Comparison of ENCODE assay signal across 17 cellular contexts in genomic region chr1:178537445-178538090, GRCh38. TPM values are rescaled to one million over a fixed set of nuclear protein-coding genes. Genes with fewer than 3 reads are reported as not detected.
A peak's percentile ranks its signal among the peaks of the same experiment; 100 is the strongest.
DNase-seq lines count a peak whose midpoint lies in the region; ATAC-seq and TF ChIP-seq lines count a peak whose summit lies in the region.
"Had no signal": no experiment of that assay in that cellular context is flagged by ENCODE, and none has a peak within 500 bp of the region (broad histone marks: within the 10 kb centered on the region; RNA-seq: fewer than 3 reads in every experiment).

No MANE protein-coding gene starts in this region.

- H3K4me3 ChIP-seq in body of pancreas, result no peak overlapping the region
- peak overlapping the region in 2 of 3 donors; percentile 8 to 9 for H3K4me3 ChIP-seq in right lobe of liver
- H3K4me3 ChIP-seq in skin epidermis, result no peak overlapping the region
- H3K4me3 ChIP-seq: K562 had no signal

- intact Hi-C loops in body of pancreas (cut with DNase I), result loop anchor here (5.0 kb wide), 1 partner anchor 470 kb away; no protein-coding TSS in a partner anchor
- intact Hi-C loops in right lobe of liver (cut with DNase I), result no loop called here

- TF ChIP-seq POLR2A in body of pancreas (IDR thresholded peaks at IDR 0.05) (no peak), right lobe of liver (IDR thresholded peaks at IDR 0.05) (no peak)

- H3K27me3 ChIP-seq in body of pancreas (no peaks in the 10 kb centered on the region), right lobe of liver (no peaks in the 10 kb centered on the region)

- H3K9me3 Mint-ChIP-seq in HFFc6, result no peaks in the 10 kb centered on the region
- H3K9me3 Mint-ChIP-seq: stimulated activated naive B cell treated with anti-CD40 and anti-IgM and Interleukin-4, amounts not matched to agents 10 μg/mL and 1 μg/mL and 100 μg/mL, for 72 hours had no signal

- H3K27ac ChIP-seq in body of pancreas (peak overlapping the region; percentile 27 to 67 (median 53)), right lobe of liver (peak overlapping the region; percentile 56 to 87 (median 85)), skin epidermis (peak overlapping the region in 17 of 21 experiments; percentile 4 to 71 (median 56))

- peaks cover 27% of the 10 kb centered on the region for H3K4me1 ChIP-seq in body of pancreas
- peaks cover 0 to 21% (median 7%) of the 10 kb centered on the region in 4 donors for H3K4me1 ChIP-seq in right lobe of liver

- no peaks in the 10 kb centered on the region for H3K36me3 ChIP-seq in body of pancreas (replicated peaks in 1 of 2; ENCODE audit: insufficient read depth in 1 of 2, low read depth in 2 of 2)
- no peaks in the 10 kb centered on the region for H3K36me3 ChIP-seq in right lobe of liver

- peak overlapping the region; percentile 96 for H3K27ac Mint-ChIP-seq in HFFc6
- H3K27ac Mint-ChIP-seq: stimulated activated naive B cell treated with anti-CD40 and anti-IgM and Interleukin-4, amounts not matched to agents 10 μg/mL and 1 μg/mL and 100 μg/mL, for 72 hours had no signal

- 72 to 75% methylated on average over 16 of the region's 16 CpGs for WGBS in body of pancreas, 2 donors
- 62% methylated on average over 11 of the region's 16 CpGs for WGBS in right lobe of liver (ENCODE audit: insufficient coverage, low coverage, low lambda C conversion rate, missing lambda C conversion rate)

- TF ChIP-seq CTCF in HFFc6 (IDR thresholded peaks at IDR 0.05) (no peak), body of pancreas (IDR thresholded peaks at IDR 0.05) (no peak), right lobe of liver (IDR thresholded peaks at IDR 0.05) (no peak)

- H3K4me1 Mint-ChIP-seq in HFFc6 (ENCODE audit: low read depth), result peaks cover 70% of the 10 kb centered on the region

- H3K9me3 ChIP-seq in body of pancreas (no peaks in the 10 kb centered on the region), right lobe of liver (no peaks in the 10 kb centered on the region)

- ATAC-seq in body of pancreas, result peak; percentile 13
- ATAC-seq in right lobe of liver, result peak; percentile 36 to 60 (median 47)
- ATAC-seq in GM21423 (IDR thresholded peaks at IDR 0.05; ENCODE audit: unreplicated experiment), result no peak
- ATAC-seq: K562; stimulated activated naive B cell treated with anti-CD40 and anti-IgM and Interleukin-4, amounts not matched to agents 10 μg/mL and 1 μg/mL and 100 μg/mL, for 72 hours had no signal

- H3K4me3 Mint-ChIP-seq in HFFc6, result peak overlapping the region; percentile 38
- H3K4me3 Mint-ChIP-seq: stimulated activated naive B cell treated with anti-CD40 and anti-IgM and Interleukin-4, amounts not matched to agents 10 μg/mL and 1 μg/mL and 100 μg/mL, for 72 hours had no signal

- H3K27me3 Mint-ChIP-seq in HFFc6 (ENCODE audit: insufficient read depth), result no peaks in the 10 kb centered on the region
- H3K27me3 Mint-ChIP-seq: stimulated activated naive B cell treated with anti-CD40 and anti-IgM and Interleukin-4, amounts not matched to agents 10 μg/mL and 1 μg/mL and 100 μg/mL, for 72 hours had no signal

- DNase-seq in HFFc6 (no peak), body of pancreas (peak; percentile 35 to 55 (median 42)), right lobe of liver (peak; percentile 66 to 85 (median 80)), OCI-M1 (lab: John Stamatoyannopoulos, UW) (no peak), iPS-NIHi7 (ENCODE audit: extremely low spot score) (no peak), GDM1 (lab: John Stamatoyannopoulos, UW) (no peak)
- DNase-seq: activated CD4-positive, alpha-beta T cell treated with anti-CD3 and anti-CD28 coated beads for 1 hour; activated T-cell treated with anti-CD3 and anti-CD28 coated beads, Interleukin-2, amount 50 U/mL, for 1 hour; GF-D8; NCI-H1417 treated with DMSO at 0.1 percent for 48 hours; stimulated activated CD4-positive, alpha-beta T cell treated with anti-CD3 and anti-CD28 coated beads, Interleukin-4, amount 100 ng/mL, for 4 hours; stimulated activated naive B cell treated with anti-CD40 and anti-IgM and Interleukin-4, amounts not matched to agents 10 μg/mL and 1 μg/mL and 100 μg/mL, for 72 hours; T-helper 2 cell had no signal

- H3K36me3 Mint-ChIP-seq in HFFc6 (ENCODE audit: low read depth), result no peaks in the 10 kb centered on the region
- H3K36me3 Mint-ChIP-seq: stimulated activated naive B cell treated with anti-CD40 and anti-IgM and Interleukin-4, amounts not matched to agents 10 μg/mL and 1 μg/mL and 100 μg/mL, for 72 hours had no signal

RNA-seq across cellular contexts. Expression of gene TEX35, which starts 24.7 kb away (rescaled TPM):
- under 1 TPM in 1 of 6 experiments, not detected in 5; 0.10 TPM for total RNA-seq in HFFc6 (2021; fragmentation: NEBNext Ultra II Directional; extraction: Animal tissue kit (Norgen Biotek cat#: 25700))
- total RNA-seq in body of pancreas (not detected), right lobe of liver (not detected)
- total RNA-seq: K562, mucosa of gallbladder had no signal

RNA-seq across cellular contexts. Expression of gene CLEC20A, which starts 40.8 kb away (rescaled TPM):
- total RNA-seq in HFFc6 (2021; fragmentation: NEBNext Ultra II Directional; extraction: Animal tissue kit (Norgen Biotek cat#: 25700)), result not detected
- not detected for total RNA-seq in body of pancreas
- not detected for total RNA-seq in right lobe of liver
- total RNA-seq: K562 had no signal

Comparison
In these comparisons a context has a peak if more than half of its experiments do, and no peak if none do; other contexts are left out.
1. DNase-seq: peak in body of pancreas (4 of 4) and right lobe of liver (3 of 3); none in HFFc6 (single experiment), OCI-M1 (single experiment), iPS-NIHi7 (single experiment) and GDM1 (single experiment).
2. H3K4me3 ChIP-seq: peak in right lobe of liver (2 of 3); none in body of pancreas (0 of 2) and skin epidermis (0 of 7).
3. Peak in every context shown above with its lines, with median percentiles within 50 percentile points of each other: H3K27ac ChIP-seq.